16 cellular contexts compared by ENCODE assay signal in genomic region chr3:58868101-58868779, GRCh38.
DNase-seq lines count a peak whose midpoint lies in the region; ATAC-seq and TF ChIP-seq lines count a peak whose summit lies in the region.
"Had no signal": no experiment of that assay in that cellular context is flagged by ENCODE, and none has a peak within 500 bp of the region (broad histone marks: within the 10 kb centered on the region; RNA-seq: fewer than 3 reads in every experiment).

No MANE protein-coding gene starts in this region.

- peaks cover 45% of the 10 kb centered on the region for H3K4me1 ChIP-seq in BLaER1
- H3K4me1 ChIP-seq: A549 had no signal

- H3K9me3 ChIP-seq in BLaER1 = peaks cover 28% of the 10 kb centered on the region
- H3K9me3 ChIP-seq: A549, neutrophil, SK-N-SH had no signal

- H3K27ac ChIP-seq in BLaER1 = no peak overlapping the region
- H3K27ac ChIP-seq: A549, neutrophil had no signal

- peak; percentile 24 for DNase-seq in GM20000 (ENCODE audit: low spot score)
- DNase-seq in OCI-M1 (lab: John Stamatoyannopoulos, UW) = peak; percentile 60
- DNase-seq in NCI-H2107 treated with DMSO at 0.1 percent for 48 hours (lab: John Stamatoyannopoulos, UW; ENCODE audit: unreplicated experiment) = no peak
- DNase-seq in NCI-H2227 treated with DMSO at 0.1 percent for 48 hours (lab: John Stamatoyannopoulos, UW) = no peak
- DNase-seq in NCI-H2227 (lab: John Stamatoyannopoulos, UW; ENCODE audit: unreplicated experiment) = no peak
- DNase-seq: activated effector memory CD4-positive, alpha-beta T cell treated with anti-CD3 and anti-CD28 coated beads, Interleukin-2, amount 50 U/mL, for 16 hours; anterior cingulate cortex; NCI-H1092; NK-92 treated with Interleukin-12 subunit alpha and Interleukin-12 subunit beta, amount 100 ng/mL, for 24 hours; SK-N-SH had no signal

- peak overlapping the region; percentile 5; the same call in 1 of the 2 replicates for H3K4me2 ChIP-seq in BLaER1
- H3K4me2 ChIP-seq: A549, SK-N-SH had no signal

- no peaks in the 10 kb centered on the region for H3K27me3 ChIP-seq in BLaER1
- H3K27me3 ChIP-seq: neutrophil had no signal

- H3K9ac ChIP-seq in BLaER1 = no peak overlapping the region
- H3K9ac ChIP-seq: SK-N-SH had no signal

- peaks cover 41% of the 10 kb centered on the region for H3K36me3 ChIP-seq in BLaER1
- H3K36me3 ChIP-seq: neutrophil had no signal

- ATAC-seq in HG03354 (IDR thresholded peaks at IDR 0.05; ENCODE audit: poor library complexity, severe bottlenecking, unreplicated experiment) (peak; percentile 74), GM21526 (IDR thresholded peaks at IDR 0.05; ENCODE audit: low FRiP score, unreplicated experiment) (no peak)
- ATAC-seq: A549, sciatic nerve had no signal

- H3K4me3 ChIP-seq in BLaER1 = no peak overlapping the region
- H3K4me3 ChIP-seq: A549 had no signal

- TF ChIP-seq CTCF in GM20000 (IDR thresholded peaks at IDR 0.05; ENCODE audit: extremely low read depth, missing control alignments) = no peak

- H4K20me1 ChIP-seq in BLaER1 = no peaks in the 10 kb centered on the region

Comparison
In these comparisons a context has a peak if more than half of its experiments do, and no peak if none do; other contexts are left out.
1. DNase-seq: peak in GM20000 (single experiment) and OCI-M1 (single experiment); none in NCI-H2107 treated with DMSO at 0.1 percent for 48 hours (single experiment), NCI-H2227 treated with DMSO at 0.1 percent for 48 hours (single experiment) and NCI-H2227 (single experiment).